In genomic region chr17:34990921-34991365, GRCh38 we compare ENCODE assay signal across 13 cellular contexts. TPM values are rescaled to one million over a fixed set of nuclear protein-coding genes. Genes with fewer than 3 reads are reported as not detected.
DNase-seq lines count a peak whose midpoint lies in the region; FAIRE-seq and TF ChIP-seq lines count a peak whose summit lies in the region.
"Had no signal": no experiment of that assay in that cellular context is flagged by ENCODE, and none has a peak within 500 bp of the region (broad histone marks: within the 10 kb centered on the region; RNA-seq: fewer than 3 reads in every experiment).

No MANE protein-coding gene starts in this region.

- TF ChIP-seq CTCF in GM12864 (IDR thresholded peaks at IDR 0.05; ENCODE audit: low read depth, low read length, missing control alignments) (no peak), NB4 (IDR thresholded peaks at IDR 0.05; ENCODE audit: low read depth, low read length) (no peak), SK-N-SH (IDR thresholded peaks at IDR 0.05) (no peak), osteoblast (IDR thresholded peaks at IDR 0.05; ENCODE audit: extremely low read depth, low read depth, low read length) (no peak)

- WGBS in small intestine, 3 donors, result 9 to 34% (median 23%) methylated on average over 6 of the region's 6 CpGs
- WGBS in SK-N-SH (ENCODE audit: low lambda C conversion rate), result 87% methylated on average over 6 of the region's 6 CpGs

- no peak for FAIRE-seq in small intestine (lab: Jason Lieb, UNC)

- no peak overlapping the region for H3K4me2 ChIP-seq in SK-N-SH
- no peak overlapping the region for H3K4me2 ChIP-seq in osteoblast (ENCODE audit: insufficient read depth, low read length)

- H4K20me1 ChIP-seq in SK-N-SH (ENCODE audit: insufficient read depth) (no peaks in the 10 kb centered on the region), osteoblast (ENCODE audit: insufficient read depth, low read length) (no peaks in the 10 kb centered on the region)

- H3K9me3 ChIP-seq in small intestine (ENCODE audit: control insufficient read depth, low read depth) (no peaks in the 10 kb centered on the region), SK-N-SH (no peaks in the 10 kb centered on the region), osteoblast (ENCODE audit: low read depth, low read length) (no peaks in the 10 kb centered on the region)

- H3K27ac ChIP-seq in small intestine (ENCODE audit: low read depth in 1 of 2, low read length in 1 of 2) (peak overlapping the region in 1 of 2 donors; percentile 67), SK-N-SH (ENCODE audit: low read depth in 2 of 2, low read length in 1 of 2) (no peak overlapping the region), osteoblast (ENCODE audit: low read depth, low read length) (no peak overlapping the region)

- H2AFZ ChIP-seq in SK-N-SH (ENCODE audit: low read depth) (no peak overlapping the region), osteoblast (ENCODE audit: low read length) (no peak overlapping the region)

- H3K36me3 ChIP-seq in small intestine (ENCODE audit: control insufficient read depth in 2 of 2, insufficient read depth in 2 of 2, low read length in 2 of 2) (peaks cover 11 to 25% of the 10 kb centered on the region in 2 donors), SK-N-SH (replicated peaks in 1 of 2; ENCODE audit: control insufficient read depth in 1 of 2, insufficient read depth in 2 of 2, low read length in 1 of 2) (peaks cover 38 to 70% of the 10 kb centered on the region in 2 experiments), osteoblast (ENCODE audit: insufficient read depth, low read length) (peaks cover 58% of the 10 kb centered on the region)

- no peaks in the 10 kb centered on the region for H3F3A ChIP-seq in SK-N-SH (replicated peaks; ENCODE audit: insufficient read depth)

- no peak for TF ChIP-seq EP300 in SK-N-SH (IDR thresholded peaks at IDR 0.05; ENCODE audit: borderline replicate concordance in 1 of 2, low read depth in 1 of 2, low read length in 1 of 2)

- H3K79me2 ChIP-seq in SK-N-SH (ENCODE audit: insufficient read depth) (peaks cover 7% of the 10 kb centered on the region; the same call in 1 of the 2 replicates), osteoblast (ENCODE audit: insufficient read depth, low read length) (no peaks in the 10 kb centered on the region)

- CTCF ChIA-PET in SK-N-SH (lab: Yijun Ruan, JAX), result interaction anchor here (0.9 to 2.4 kb wide), 4 partner anchors 10 to 571 kb away, joined by 3 to 9 read pairs (median 4); partner anchors contain the start of gene RAD51D

- H3K9ac ChIP-seq in SK-N-SH, result no peak overlapping the region

- POLR2A ChIA-PET in SK-N-SH (lab: Yijun Ruan, JAX), result interaction anchor here (1.1 kb wide), 1 partner anchor 29 kb away, joined by 3 read pairs; the partner anchor contains the start of genes CCT6B and ZNF830

- TF ChIP-seq RAD21 in SK-N-SH (IDR thresholded peaks at IDR 0.05; ENCODE audit: low read length), result no peak

- H3K9me2 ChIP-seq in SK-N-SH, result no peaks in the 10 kb centered on the region

- H3K4me3 ChIP-seq in GM12864 (ENCODE audit: low read depth, low read length) (no peak overlapping the region), NB4 (ENCODE audit: low read depth, low read length) (peak overlapping the region; percentile 37), small intestine (ENCODE audit: low read depth in 1 of 2, low read length in 2 of 2) (no peak overlapping the region), SK-N-SH (ENCODE audit: low read depth in 2 of 2, low read length in 1 of 2) (no peak overlapping the region), osteoblast (ENCODE audit: insufficient read depth, low read length) (no peak overlapping the region)

- DNase-seq in GM12864 (ENCODE audit: low read depth) (peak; percentile 10), NB4 (ENCODE audit: low read depth) (peak; percentile 94), fibroblast of gingiva (ENCODE audit: low read depth) (peak; percentile 32), small intestine (peak; percentile 69), SK-N-SH (no peak), osteoblast (ENCODE audit: insufficient read length, low spot score, missing footprints) (no peak), middle frontal gyrus (ENCODE audit: extremely low spot score, low spot score) (no peak)
- DNase-seq: activated CD4-positive, alpha-beta T cell treated with anti-CD3 and anti-CD28 coated beads for 48 hours; Calu3; GOT3; NCI-H1436; retina; T-helper 1 cell had no signal

- H3K4me1 ChIP-seq in small intestine (ENCODE audit: control insufficient read depth in 2 of 2, insufficient read depth in 1 of 2, low read depth in 1 of 2, low read length in 1 of 2) (no peaks in the 10 kb centered on the region), SK-N-SH (ENCODE audit: control insufficient read depth in 1 of 2, insufficient read depth in 2 of 2, low read depth in 1 of 2, low read length in 1 of 2) (no peaks in the 10 kb centered on the region), osteoblast (ENCODE audit: insufficient read depth, low read length) (no peaks in the 10 kb centered on the region)

- no peak for TF ChIP-seq POLR2A in NB4 (IDR thresholded peaks at IDR 0.05; ENCODE audit: extremely low read depth, insufficient read length)

- H3K27me3 ChIP-seq in small intestine (ENCODE audit: control insufficient read depth in 2 of 2, insufficient read depth in 2 of 2, low read length in 2 of 2) (no peaks in the 10 kb centered on the region), SK-N-SH (ENCODE audit: insufficient read depth) (no peaks in the 10 kb centered on the region), osteoblast (ENCODE audit: insufficient read depth, low read length) (no peaks in the 10 kb centered on the region)

TF ChIP-seq in SK-N-SH, 30 proteins besides CTCF, POLR2A, EP300 and RAD21:
- TF ChIP-seq TEAD4 (IDR thresholded peaks at IDR 0.05; ENCODE audit: borderline replicate concordance, insufficient read depth), result no peak
- no peak for TF ChIP-seq JUND (IDR thresholded peaks at IDR 0.05)
- TF ChIP-seq NRF1 (IDR thresholded peaks at IDR 0.05; ENCODE audit: low read depth, low read length), result no peak
- TF ChIP-seq FOSL2 (IDR thresholded peaks at IDR 0.05; ENCODE audit: borderline replicate concordance, low read depth), result no peak

RNA-seq across cellular contexts. Expression of gene LIG3, which starts 10.6 kb away (rescaled TPM):
- polyA plus RNA-seq in small intestine (10 to 100 TPM in 1 of 3 donors, 1 to 10 TPM in 2; 4.9 to 12.5 (median 7.4) TPM), SK-N-SH (2012; rRNA removed) (25.7 and 28.6 TPM in 2 replicates)
- polyA plus RNA-seq in SK-N-SH (2012; cell fraction: cytosol; rRNA removed), result 12.2 and 16.4 TPM in 2 replicates
- polyA plus RNA-seq in SK-N-SH (2012; cell fraction: nucleus; rRNA removed), result 38.0 and 54.5 TPM in 2 replicates
- total RNA-seq in osteoblast, result 22.1 and 26.1 TPM in 2 replicates

RNA-seq across cellular contexts. Expression of gene ZNF830, which starts 29.6 kb away (rescaled TPM):
- polyA plus RNA-seq in small intestine, result 10 to 100 TPM; 10.3 to 12.2 (median 11.5) TPM
- polyA plus RNA-seq in SK-N-SH (2012; rRNA removed), result 7.8 and 8.8 TPM in 2 replicates
- polyA plus RNA-seq in SK-N-SH (2012; cell fraction: cytosol; rRNA removed), result 8.8 and 11.2 TPM in 2 replicates
- polyA plus RNA-seq in SK-N-SH (2012; cell fraction: nucleus; rRNA removed), result 5.2 and 5.5 TPM in 2 replicates
- 9.4 and 10.5 TPM in 2 replicates for total RNA-seq in osteoblast

RNA-seq across cellular contexts. Expression of gene CCT6B, which starts 29.7 kb away (rescaled TPM):
- polyA plus RNA-seq in small intestine (under 1 TPM in 1 of 3 donors, not detected in 2; 0.98 TPM), SK-N-SH (2012; rRNA removed) (0.48 and 0.57 TPM in 2 replicates)
- 0.77 and 0.99 TPM in 2 replicates for polyA plus RNA-seq in SK-N-SH (2012; cell fraction: cytosol; rRNA removed)
- polyA plus RNA-seq in SK-N-SH (2012; cell fraction: nucleus; rRNA removed), result 1.1 and 1.9 TPM in 2 replicates
- total RNA-seq in osteoblast, result 5.9 and 6.2 TPM in 2 replicates

Comparison
In these comparisons a context has a peak if more than half of its experiments do, and no peak if none do; other contexts are left out.
1. DNase-seq: peak in GM12864 (single experiment), NB4 (single experiment), fibroblast of gingiva (single experiment) and small intestine (single experiment); none in SK-N-SH (single experiment), osteoblast (single experiment) and middle frontal gyrus (single experiment).